ENCODE assay signal across 8 cellular contexts in the genomic region with DNA sequence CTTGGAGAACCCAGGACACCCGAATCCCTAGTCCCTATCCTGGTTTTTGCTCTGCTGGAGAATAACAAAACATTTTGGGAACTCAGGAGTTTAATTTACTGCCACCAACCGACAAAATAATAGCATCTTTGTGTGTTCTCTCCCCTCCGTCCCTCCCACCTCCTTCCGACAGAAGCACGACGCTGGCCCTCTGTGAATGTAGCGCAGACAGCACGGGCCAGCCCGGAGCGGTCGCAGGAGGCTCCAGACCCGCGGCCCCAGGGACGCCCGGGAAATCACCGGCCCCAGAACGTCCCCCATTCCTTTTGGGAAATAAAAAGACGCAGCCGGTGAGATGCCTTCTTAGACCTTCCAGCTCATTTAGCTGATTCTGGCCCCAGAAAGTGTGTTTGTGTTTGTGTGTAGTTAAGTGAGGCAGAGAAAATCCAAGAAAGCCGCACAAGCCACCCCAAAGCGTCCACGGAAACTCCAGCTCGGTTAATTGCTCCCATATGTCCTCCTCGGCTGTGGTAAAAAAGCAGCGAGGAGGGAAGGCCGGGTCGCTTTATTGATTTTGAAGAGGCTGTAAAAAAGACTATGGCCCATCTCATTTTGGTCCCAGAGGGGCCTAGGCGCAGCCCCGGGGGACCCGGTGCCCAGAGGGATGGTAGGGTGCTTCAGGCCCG. TPM values are rescaled to one million over a fixed set of nuclear protein-coding genes. Genes with fewer than 3 reads are reported as not detected.
DNase-seq lines count a peak whose midpoint lies in the region; ATAC-seq and TF ChIP-seq lines count a peak whose summit lies in the region.

No MANE protein-coding gene starts in this region.

- no peak for DNase-seq in AG04450 (ENCODE audit: low read depth, low spot score)
- DNase-seq in RPMI7951 (ENCODE audit: low read depth) = peak; percentile 95
- DNase-seq in endothelial cell (ENCODE audit: low spot score) = peak; percentile 55
- no peak for DNase-seq in type B pancreatic cell (ENCODE audit: extremely low spot score, unreplicated experiment)
- DNase-seq in HPDE6-E6E7 (ENCODE audit: extremely low spot score) = no peak

- TF ChIP-seq CTCF in AG04450 (IDR thresholded peaks at IDR 0.05; ENCODE audit: low read depth, low read length) (no peak), endothelial cell (IDR thresholded peaks at IDR 0.05; ENCODE audit: unreplicated experiment) (no peak), type B pancreatic cell (conservative IDR thresholded peaks at IDR 0.05) (no peak)

- H3K4me3 ChIP-seq in AG04450 (ENCODE audit: low read depth, low read length) (peak overlapping the region; percentile 65), mesodermal cell (ENCODE audit: extremely low read depth, insufficient read depth, low read length, poor library complexity, severe bottlenecking) (peak overlapping the region; percentile 99)

- H3K9me3 ChIP-seq in AG04450 (ENCODE audit: control insufficient read depth, insufficient read depth, low read length) = no peaks in the 10 kb centered on the region; the same call in 1 of the 2 replicates
- no peaks in the 10 kb centered on the region for H3K9me3 ChIP-seq in mesodermal cell (ENCODE audit: control insufficient read depth, low read length)

- H3K27ac ChIP-seq in AG04450 (ENCODE audit: low read depth, low read length) (peak overlapping the region; percentile 88), mesodermal cell (ENCODE audit: low read depth, low read length, severe bottlenecking) (peak overlapping the region; percentile 97)

- WGBS in mesodermal cell (ENCODE audit: insufficient coverage in 2 of 2), 2 experiments = 1% methylated on average over 27 of the region's 31 CpGs

- CTCF ChIA-PET in AG04450 (lab: Charles Lee) = interaction anchor here (1.6 to 2.0 kb wide), 2 partner anchors 150 to 151 kb away, joined by 4 to 5 read pairs; no protein-coding TSS in a partner anchor

- H3K36me3 ChIP-seq in mesodermal cell (ENCODE audit: control insufficient read depth, insufficient read depth, low read length) = peaks cover 10% of the 10 kb centered on the region

- peaks cover 45% of the 10 kb centered on the region for H3K4me1 ChIP-seq in mesodermal cell (ENCODE audit: control insufficient read depth, insufficient read depth, low read length, poor library complexity, severe bottlenecking)

- ATAC-seq in GM19372 (IDR thresholded peaks at IDR 0.05; ENCODE audit: low read depth, unreplicated experiment) (peak; percentile 5), GM21576 (IDR thresholded peaks at IDR 0.05; ENCODE audit: unreplicated experiment) (no peak)

- peak overlapping the region; percentile 93 for H3K4me3 Mint-ChIP-seq in endothelial cell (ENCODE audit: unreplicated experiment)
- peak overlapping the region; percentile 96 for H3K4me3 Mint-ChIP-seq in type B pancreatic cell

- H3K4me1 Mint-ChIP-seq in endothelial cell (ENCODE audit: unreplicated experiment) (peaks cover 51% of the 10 kb centered on the region), type B pancreatic cell (ENCODE audit: unreplicated experiment) (peaks cover 57% of the 10 kb centered on the region)

- no peaks in the 10 kb centered on the region for H3K27me3 ChIP-seq in AG04450 (ENCODE audit: control insufficient read depth, insufficient read depth, low read length)

- H3K9me3 Mint-ChIP-seq in endothelial cell (ENCODE audit: unreplicated experiment) (no peaks in the 10 kb centered on the region), type B pancreatic cell (no peaks in the 10 kb centered on the region)

- H3K27me3 Mint-ChIP-seq in endothelial cell (ENCODE audit: unreplicated experiment) (peaks cover 15% of the 10 kb centered on the region), type B pancreatic cell (peaks cover 2% of the 10 kb centered on the region)

- peak overlapping the region; percentile 84 for H3K27ac Mint-ChIP-seq in endothelial cell (ENCODE audit: unreplicated experiment)
- peak overlapping the region; percentile 94 for H3K27ac Mint-ChIP-seq in type B pancreatic cell

- POLR2A ChIA-PET in AG04450 (lab: Yijun Ruan, JAX) = interaction anchor here (0.6 to 1.8 kb wide), 5 partner anchors 42 to 166 kb away, joined by 3 to 5 read pairs (median 3); no protein-coding TSS in a partner anchor

- H3K36me3 Mint-ChIP-seq in endothelial cell (ENCODE audit: low read depth, unreplicated experiment) (peaks cover 9% of the 10 kb centered on the region), type B pancreatic cell (peaks cover 7% of the 10 kb centered on the region)

RNA-seq across cellular contexts. Expression of a gene that starts 0.6 kb away (rescaled TPM):
- 24.9 and 28.0 TPM in 2 replicates for polyA plus RNA-seq in AG04450 (2011; rRNA removed)
- 65.8 and 70.7 TPM in 2 replicates for polyA minus RNA-seq in AG04450 (2011; rRNA and poly(A)+ RNA removed)
- 19.3 and 24.4 TPM in 2 replicates for total RNA-seq in RPMI7951 (2014; rRNA removed; shearing (Covaris generic))
- total RNA-seq in endothelial cell (ENCODE audit: unreplicated experiment) (84.1 TPM), type B pancreatic cell (ENCODE audit: low replicate concordance) (56.9 and 138 TPM in 2 replicates)
- 29.1 TPM for polyA plus RNA-seq in mesodermal cell (2013, experiment 1 of 2)
- 24.1 TPM for polyA plus RNA-seq in mesodermal cell (2013, experiment 2 of 2)

Comparison
In these comparisons a context has a peak if more than half of its experiments do, and no peak if none do; other contexts are left out.
1. DNase-seq: peak in RPMI7951 (single experiment) and endothelial cell (single experiment); none in AG04450 (single experiment), type B pancreatic cell (single experiment) and HPDE6-E6E7 (single experiment).